In the genomic region with DNA sequence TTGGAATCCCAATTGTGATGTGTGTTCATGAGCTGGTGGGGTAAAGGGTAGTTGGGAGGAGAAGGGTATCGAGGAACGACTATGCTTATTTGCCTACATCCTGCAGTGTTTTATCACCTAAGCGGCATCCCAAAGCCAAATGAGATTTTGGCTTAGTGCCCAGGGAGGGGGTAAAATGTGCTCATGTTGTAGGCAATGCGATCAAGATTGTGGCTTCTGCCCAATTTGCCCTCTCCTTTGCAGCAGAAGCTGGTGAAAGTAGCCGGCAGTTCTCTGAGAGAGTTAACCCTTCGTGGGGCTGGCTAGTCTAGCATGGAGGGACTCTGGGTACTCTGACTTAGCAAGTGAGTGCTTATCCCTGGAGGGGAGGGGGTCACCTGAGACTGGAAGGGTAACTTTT, we compare ENCODE assay signal across 22 cellular contexts. TPM values are rescaled to one million over a fixed set of nuclear protein-coding genes. Genes with fewer than 3 reads are reported as not detected.
DNase-seq lines count a peak whose midpoint lies in the region; ATAC-seq and TF ChIP-seq lines count a peak whose summit lies in the region.
"Had no signal": no experiment of that assay in that cellular context is flagged by ENCODE, and none has a peak within 500 bp of the region (broad histone marks: within the 10 kb centered on the region; RNA-seq: fewer than 3 reads in every experiment).

No MANE protein-coding gene starts in this region.

- H3K36me3 Mint-ChIP-seq in WTC11 = no peaks in the 10 kb centered on the region
- H3K36me3 Mint-ChIP-seq in HFFc6 (ENCODE audit: low read depth) = no peaks in the 10 kb centered on the region; the same call in 1 of the 2 replicates
- H3K36me3 Mint-ChIP-seq: CD14-positive monocyte had no signal

- no peaks in the 10 kb centered on the region for H3K9me3 ChIP-seq in aorta (ENCODE audit: control insufficient read depth, low read length)
- H3K9me3 ChIP-seq: left lung, right atrium auricular region, SJCRH30 had no signal

- H3K36me3 ChIP-seq in aorta (ENCODE audit: control insufficient read depth in 1 of 2, insufficient read depth in 2 of 2, low read length in 1 of 2) = no peaks in the 10 kb centered on the region
- H3K36me3 ChIP-seq: left lung, right atrium auricular region, SJCRH30 had no signal

- H3K4me3 Mint-ChIP-seq in WTC11 (peak overlapping the region; percentile 33), HFFc6 (no peak overlapping the region)
- H3K4me3 Mint-ChIP-seq: activated CD4-positive, alpha-beta T cell treated with anti-CD3 and anti-CD28 coated beads for 36 hours had no signal

- H3K27me3 ChIP-seq in aorta (ENCODE audit: control insufficient read depth in 1 of 2, insufficient read depth in 2 of 2, low read length in 1 of 2) = no peaks in the 10 kb centered on the region
- H3K27me3 ChIP-seq: right atrium auricular region, SJCRH30 had no signal

- no peak overlapping the region for H3K4me3 ChIP-seq in aorta (ENCODE audit: low read length in 2 of 2)
- H3K4me3 ChIP-seq: coronary artery, left lung, right atrium auricular region, SJCRH30 had no signal

- H3K9me3 Mint-ChIP-seq in WTC11 (no peaks in the 10 kb centered on the region), HFFc6 (peaks cover 42% of the 10 kb centered on the region)

- peaks cover 32% of the 10 kb centered on the region for H3K4me1 Mint-ChIP-seq in WTC11
- no peaks in the 10 kb centered on the region for H3K4me1 Mint-ChIP-seq in HFFc6 (ENCODE audit: low read depth)
- H3K4me1 Mint-ChIP-seq: activated CD4-positive, alpha-beta T cell treated with anti-CD3 and anti-CD28 coated beads for 36 hours; CD14-positive monocyte had no signal

- no peaks in the 10 kb centered on the region for H3K4me1 ChIP-seq in aorta (ENCODE audit: control insufficient read depth in 1 of 2, insufficient read depth in 2 of 2, low read length in 2 of 2)
- H3K4me1 ChIP-seq: foreskin keratinocyte, left lung, right atrium auricular region, SJCRH30 had no signal

- POLR2A ChIA-PET in WTC11 (lab: Charles Lee) = interaction anchor here (1.0 kb wide), 1 partner anchor 10 kb away, joined by 3 read pairs; no protein-coding TSS in a partner anchor

- WGBS in aorta, 2 donors = 18 to 25% methylated on average over 6 of the region's 6 CpGs

- CTCF ChIA-PET in WTC11 (lab: Charles Lee) = interaction anchor here (0.9 to 1.7 kb wide), 2 partner anchors 108 to 201 kb away, joined by 3 to 5 read pairs; no protein-coding TSS in a partner anchor

- no peak overlapping the region for H3K27ac ChIP-seq in aorta (ENCODE audit: low read depth in 1 of 2, low read length in 2 of 2)
- H3K27ac ChIP-seq: coronary artery, foreskin keratinocyte, left lung, right atrium auricular region, SJCRH30 had no signal

- no peak for ATAC-seq in WTC11
- ATAC-seq in HG02759 (IDR thresholded peaks at IDR 0.05; ENCODE audit: unreplicated experiment) = no peak
- ATAC-seq in aorta (ENCODE audit: low FRiP score) = no peak
- ATAC-seq: activated CD4-positive, alpha-beta T cell treated with anti-CD3 and anti-CD28 coated beads for 36 hours; left lung had no signal

- no peak for TF ChIP-seq CTCF in WTC11 (IDR thresholded peaks at IDR 0.05)
- no peak for TF ChIP-seq CTCF in HFFc6 (IDR thresholded peaks at IDR 0.05)

- DNase-seq in DMS53 (lab: John Stamatoyannopoulos, UW) (peak; percentile 60), DMS53 treated with DMSO at 0.1 percent for 48 hours (lab: John Stamatoyannopoulos, UW; ENCODE audit: unreplicated experiment) (no peak), NCI-H1694 treated with DMSO at 0.1 percent for 48 hours (lab: John Stamatoyannopoulos, UW) (peak; percentile 88), WTC11 (ENCODE audit: low spot score) (no peak), inferior parietal cortex (ENCODE audit: extremely low spot score) (peak; percentile 59), HFFc6 (no peak), aorta (no peak)
- DNase-seq: activated CD4-positive, alpha-beta T cell treated with anti-CD3 and anti-CD28 coated beads for 36 hours; activated naive CD4-positive, alpha-beta T cell; foreskin keratinocyte; left lung; SJCRH30; stimulated activated naive CD4-positive, alpha-beta T cell; trophoblast cell had no signal

- H3K27me3 Mint-ChIP-seq in WTC11 (ENCODE audit: low read depth) = peaks cover 32% of the 10 kb centered on the region
- H3K27me3 Mint-ChIP-seq in HFFc6 (ENCODE audit: insufficient read depth) = peaks cover 5% of the 10 kb centered on the region

- intact Hi-C loops in aorta (cut with DNase I) = no loop called here

- H3K27ac Mint-ChIP-seq in WTC11 (no peak overlapping the region), HFFc6 (no peak overlapping the region)
- H3K27ac Mint-ChIP-seq: activated CD4-positive, alpha-beta T cell treated with anti-CD3 and anti-CD28 coated beads for 36 hours had no signal

TF ChIP-seq in WTC11, 78 proteins besides CTCF, POLR2A, EP300 and RAD21 (continues in another document):
- TF ChIP-seq GRHL2 (CRISPR knock-in tag; IDR thresholded peaks at IDR 0.05; ENCODE audit: insufficient replicate concordance, severe bottlenecking) (no peak), FOXP1 (CRISPR knock-in tag; IDR thresholded peaks at IDR 0.05; ENCODE audit: borderline replicate concordance) (no peak), ZNF512 (CRISPR knock-in tag; IDR thresholded peaks at IDR 0.05; ENCODE audit: borderline replicate concordance) (no peak), GABPB1 (CRISPR knock-in tag; IDR thresholded peaks at IDR 0.05) (no peak), RORB (CRISPR knock-in tag; IDR thresholded peaks at IDR 0.05) (no peak), ZNF138 (CRISPR knock-in tag; conservative IDR thresholded peaks at IDR 0.05) (no peak), GTF2I (CRISPR knock-in tag; conservative IDR thresholded peaks at IDR 0.05) (no peak), AFF4 (CRISPR knock-in tag; IDR thresholded peaks at IDR 0.05; ENCODE audit: borderline replicate concordance) (no peak), ZNF671 (CRISPR knock-in tag; IDR thresholded peaks at IDR 0.05) (no peak)
- TF ChIP-seq, protein P1, sequence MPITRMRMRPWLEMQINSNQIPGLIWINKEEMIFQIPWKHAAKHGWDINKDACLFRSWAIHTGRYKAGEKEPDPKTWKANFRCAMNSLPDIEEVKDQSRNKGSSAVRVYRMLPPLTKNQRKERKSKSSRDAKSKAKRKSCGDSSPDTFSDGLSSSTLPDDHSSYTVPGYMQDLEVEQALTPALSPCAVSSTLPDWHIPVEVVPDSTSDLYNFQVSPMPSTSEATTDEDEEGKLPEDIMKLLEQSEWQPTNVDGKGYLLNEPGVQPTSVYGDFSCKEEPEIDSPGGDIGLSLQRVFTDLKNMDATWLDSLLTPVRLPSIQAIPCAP (CRISPR knock-in tag; IDR thresholded peaks at IDR 0.05) = no peak
- TF ChIP-seq, protein P2, sequence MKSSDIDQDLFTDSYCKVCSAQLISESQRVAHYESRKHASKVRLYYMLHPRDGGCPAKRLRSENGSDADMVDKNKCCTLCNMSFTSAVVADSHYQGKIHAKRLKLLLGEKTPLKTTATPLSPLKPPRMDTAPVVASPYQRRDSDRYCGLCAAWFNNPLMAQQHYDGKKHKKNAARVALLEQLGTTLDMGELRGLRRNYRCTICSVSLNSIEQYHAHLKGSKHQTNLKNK (CRISPR knock-in tag; IDR thresholded peaks at IDR 0.05) = no peak
- TF ChIP-seq, protein P3, sequence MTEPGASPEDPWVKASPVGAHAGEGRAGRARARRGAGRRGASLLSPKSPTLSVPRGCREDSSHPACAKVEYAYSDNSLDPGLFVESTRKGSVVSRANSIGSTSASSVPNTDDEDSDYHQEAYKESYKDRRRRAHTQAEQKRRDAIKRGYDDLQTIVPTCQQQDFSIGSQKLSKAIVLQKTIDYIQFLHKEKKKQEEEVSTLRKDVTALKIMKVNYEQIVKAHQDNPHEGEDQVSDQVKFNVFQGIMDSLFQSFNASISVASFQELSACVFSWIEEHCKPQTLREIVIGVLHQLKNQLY (CRISPR knock-in tag; IDR thresholded peaks at IDR 0.05) = no peak

RNA-seq across cellular contexts. Expression of gene RPH3A, which starts 0.8 kb away (rescaled TPM):
- total RNA-seq in WTC11 (2021) (0.07 to 0.11 TPM (median 0.09 TPM) in 3 replicates), aorta (under 1 TPM in 1 of 2 donors, not detected in 1; 0.55 TPM)
- total RNA-seq in HFFc6 (2021; fragmentation: NEBNext Ultra II Directional; extraction: Animal tissue kit (Norgen Biotek cat#: 25700)) = not detected
- polyA plus RNA-seq in aorta = not detected
- total RNA-seq: A172; activated CD4-positive, alpha-beta T cell treated with anti-CD3 and anti-CD28 coated beads for 36 hours; astrocyte; foreskin keratinocyte; HT1080; M059J; right atrium auricular region; SJCRH30 had no signal
- polyA plus RNA-seq: foreskin keratinocyte had no signal

Comparison
In these comparisons a context has a peak if more than half of its experiments do, and no peak if none do; other contexts are left out.
1. DNase-seq: peak in DMS53 (single experiment), NCI-H1694 treated with DMSO at 0.1 percent for 48 hours (single experiment) and inferior parietal cortex (single experiment); none in DMS53 treated with DMSO at 0.1 percent for 48 hours (single experiment), WTC11 (single experiment), HFFc6 (single experiment) and aorta (0 of 2).